8 cellular contexts compared by ENCODE assay signal in the genomic region with DNA sequence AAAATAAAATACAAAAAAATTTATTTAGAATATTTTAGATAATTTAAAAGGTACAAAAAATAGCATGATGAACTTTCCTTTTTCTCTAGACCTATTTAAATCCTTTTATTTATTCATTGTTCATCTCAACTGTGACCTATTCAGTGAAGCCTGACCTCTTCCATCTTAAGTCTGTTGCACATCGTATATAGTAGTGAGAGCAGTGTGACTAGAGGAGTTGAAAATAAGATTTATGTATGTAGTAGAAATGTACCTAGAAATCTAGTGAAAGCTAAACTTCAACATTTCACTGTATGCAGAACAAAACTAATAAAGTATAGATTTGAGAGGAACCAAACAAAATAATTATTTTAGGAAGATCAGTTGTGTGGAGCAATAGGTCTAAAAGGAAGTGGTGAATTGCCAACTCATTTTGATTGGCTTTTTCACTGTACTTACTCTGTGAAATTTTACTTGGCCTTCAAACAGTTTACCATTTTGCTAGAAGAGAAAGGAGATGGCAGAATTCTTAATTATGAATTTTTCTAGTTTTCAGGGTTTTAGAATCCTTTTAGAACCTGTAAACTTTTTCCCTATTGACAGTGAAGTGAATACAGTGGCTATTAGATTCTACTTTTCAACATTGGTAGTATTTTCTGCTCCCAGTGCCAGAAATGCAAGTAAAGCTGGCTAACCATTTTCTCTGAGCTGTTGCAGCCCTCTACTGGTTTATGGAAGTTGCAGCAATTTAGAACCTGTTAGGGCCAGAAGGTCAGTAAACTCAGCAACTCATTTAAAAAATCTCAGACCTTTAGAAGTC. TPM values are rescaled to one million over a fixed set of nuclear protein-coding genes. Genes with fewer than 3 reads are reported as not detected.
DNase-seq lines count a peak whose midpoint lies in the region; ATAC-seq and TF ChIP-seq lines count a peak whose summit lies in the region.

No MANE protein-coding gene starts in this region.

- H3K4me2 ChIP-seq in neural cell (ENCODE audit: low read length) = no peak overlapping the region

- no peak overlapping the region for H3K9ac ChIP-seq in neural cell (ENCODE audit: low read length)

- H3K9me2 ChIP-seq in neural cell (ENCODE audit: insufficient read depth, low read length) = no peaks in the 10 kb centered on the region

- peaks cover 81% of the 10 kb centered on the region for H3K79me2 ChIP-seq in neural cell (replicated peaks; ENCODE audit: insufficient read depth, low read length)

- H3K36me3 ChIP-seq in WERI-Rb-1 (no peaks in the 10 kb centered on the region; the same call in 1 of the 2 replicates), neural cell (ENCODE audit: insufficient read depth, low read length) (no peaks in the 10 kb centered on the region)

- no peak for TF ChIP-seq EP300 in neural cell (conservative IDR thresholded peaks at IDR 0.05; ENCODE audit: poor library complexity, severe bottlenecking)

- no peaks in the 10 kb centered on the region for H3F3A ChIP-seq in neural cell (ENCODE audit: insufficient read depth, low read length, poor library complexity, severe bottlenecking)

- TF ChIP-seq CTCF in WERI-Rb-1 (IDR thresholded peaks at IDR 0.05; ENCODE audit: low read depth, low read length) (peak; percentile 69), neural cell (IDR thresholded peaks at IDR 0.05; ENCODE audit: poor library complexity, severe bottlenecking) (peak; percentile 73)

- no peak overlapping the region for H2AFZ ChIP-seq in neural cell (ENCODE audit: low read depth, low read length)

- peak; percentile 49 for ATAC-seq in HG02610 (IDR thresholded peaks at IDR 0.05; ENCODE audit: unreplicated experiment)

- H3K4me3 ChIP-seq in WERI-Rb-1 (ENCODE audit: low read depth, low read length) = no peak overlapping the region
- H3K4me3 ChIP-seq in neural cell (ENCODE audit: low read length) = no peak overlapping the region

- H3K9me3 ChIP-seq in WERI-Rb-1 (ENCODE audit: severe bottlenecking) (no peaks in the 10 kb centered on the region), neural cell (ENCODE audit: low read length) (no peaks in the 10 kb centered on the region)

- no peaks in the 10 kb centered on the region for H3K27me3 ChIP-seq in WERI-Rb-1 (ENCODE audit: insufficient read depth, low read depth, severe bottlenecking)
- no peaks in the 10 kb centered on the region for H3K27me3 ChIP-seq in neural cell (ENCODE audit: insufficient read depth, low read depth, low read length)

- TF ChIP-seq RAD21 in neural cell (conservative IDR thresholded peaks at IDR 0.05) = peak; percentile 75

- peak; percentile 19 for DNase-seq in stimulated activated CD4-positive, alpha-beta T cell treated with anti-CD3 and anti-CD28 coated beads, Interleukin-15, amount 100 ng/mL, for 24 hours
- no peak for DNase-seq in stimulated activated CD4-positive, alpha-beta T cell treated with anti-CD3 and anti-CD28 coated beads, Interleukin-12 subunit alpha, Interleukin-12 subunit beta, amount 100 ng/mL, for 4 hours
- DNase-seq in NCI-H2107 treated with DMSO at 0.1 percent for 48 hours (lab: John Stamatoyannopoulos, UW; ENCODE audit: unreplicated experiment) (peak; percentile 10), WERI-Rb-1 (peak; percentile 37), fibroblast of gingiva (ENCODE audit: low read depth) (peak; percentile 72)
- DNase-seq in activated effector memory CD4-positive, alpha-beta T cell treated with anti-CD3 and anti-CD28 coated beads, Interleukin-2, amount 50 U/mL, for 16 hours = no peak

- peaks cover 4% of the 10 kb centered on the region for H4K20me1 ChIP-seq in neural cell (ENCODE audit: insufficient read depth)

- H3K27ac ChIP-seq in WERI-Rb-1 (peak overlapping the region; percentile 48), neural cell (ENCODE audit: low read length) (no peak overlapping the region)

TF ChIP-seq in neural cell, 6 proteins besides CTCF, POLR2A, EP300 and RAD21:
- peak; percentile 69 for TF ChIP-seq SMC3 (conservative IDR thresholded peaks at IDR 0.05; ENCODE audit: poor library complexity)
- TF ChIP-seq, protein P1, sequence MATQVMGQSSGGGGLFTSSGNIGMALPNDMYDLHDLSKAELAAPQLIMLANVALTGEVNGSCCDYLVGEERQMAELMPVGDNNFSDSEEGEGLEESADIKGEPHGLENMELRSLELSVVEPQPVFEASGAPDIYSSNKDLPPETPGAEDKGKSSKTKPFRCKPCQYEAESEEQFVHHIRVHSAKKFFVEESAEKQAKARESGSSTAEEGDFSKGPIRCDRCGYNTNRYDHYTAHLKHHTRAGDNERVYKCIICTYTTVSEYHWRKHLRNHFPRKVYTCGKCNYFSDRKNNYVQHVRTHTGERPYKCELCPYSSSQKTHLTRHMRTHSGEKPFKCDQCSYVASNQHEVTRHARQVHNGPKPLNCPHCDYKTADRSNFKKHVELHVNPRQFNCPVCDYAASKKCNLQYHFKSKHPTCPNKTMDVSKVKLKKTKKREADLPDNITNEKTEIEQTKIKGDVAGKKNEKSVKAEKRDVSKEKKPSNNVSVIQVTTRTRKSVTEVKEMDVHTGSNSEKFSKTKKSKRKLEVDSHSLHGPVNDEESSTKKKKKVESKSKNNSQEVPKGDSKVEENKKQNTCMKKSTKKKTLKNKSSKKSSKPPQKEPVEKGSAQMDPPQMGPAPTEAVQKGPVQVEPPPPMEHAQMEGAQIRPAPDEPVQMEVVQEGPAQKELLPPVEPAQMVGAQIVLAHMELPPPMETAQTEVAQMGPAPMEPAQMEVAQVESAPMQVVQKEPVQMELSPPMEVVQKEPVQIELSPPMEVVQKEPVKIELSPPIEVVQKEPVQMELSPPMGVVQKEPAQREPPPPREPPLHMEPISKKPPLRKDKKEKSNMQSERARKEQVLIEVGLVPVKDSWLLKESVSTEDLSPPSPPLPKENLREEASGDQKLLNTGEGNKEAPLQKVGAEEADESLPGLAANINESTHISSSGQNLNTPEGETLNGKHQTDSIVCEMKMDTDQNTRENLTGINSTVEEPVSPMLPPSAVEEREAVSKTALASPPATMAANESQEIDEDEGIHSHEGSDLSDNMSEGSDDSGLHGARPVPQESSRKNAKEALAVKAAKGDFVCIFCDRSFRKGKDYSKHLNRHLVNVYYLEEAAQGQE (IDR thresholded peaks at IDR 0.05; ENCODE audit: borderline replicate concordance) = no peak

RNA-seq across cellular contexts. Expression of a gene that starts 11.1 kb away (rescaled TPM):
- polyA plus RNA-seq in neural cell = 25.1 and 32.3 TPM in 2 replicates
- polyA minus RNA-seq in neural cell = 146 and 178 TPM in 2 replicates

RNA-seq across cellular contexts. Expression of a gene that starts 45.1 kb away (rescaled TPM):
- 244 and 285 TPM in 2 replicates for polyA plus RNA-seq in neural cell
- 150 and 158 TPM in 2 replicates for polyA minus RNA-seq in neural cell

Comparison
In these comparisons a context has a peak if more than half of its experiments do, and no peak if none do; other contexts are left out.
1. DNase-seq: peak in stimulated activated CD4-positive, alpha-beta T cell treated with anti-CD3 and anti-CD28 coated beads, Interleukin-15, amount 100 ng/mL, for 24 hours (single experiment), NCI-H2107 treated with DMSO at 0.1 percent for 48 hours (single experiment), WERI-Rb-1 (single experiment) and fibroblast of gingiva (single experiment); none in stimulated activated CD4-positive, alpha-beta T cell treated with anti-CD3 and anti-CD28 coated beads, Interleukin-12 subunit alpha, Interleukin-12 subunit beta, amount 100 ng/mL, for 4 hours (single experiment) and activated effector memory CD4-positive, alpha-beta T cell treated with anti-CD3 and anti-CD28 coated beads, Interleukin-2, amount 50 U/mL, for 16 hours (single experiment).